ENCODE assay signal across 1 cellular context in the genomic region with DNA sequence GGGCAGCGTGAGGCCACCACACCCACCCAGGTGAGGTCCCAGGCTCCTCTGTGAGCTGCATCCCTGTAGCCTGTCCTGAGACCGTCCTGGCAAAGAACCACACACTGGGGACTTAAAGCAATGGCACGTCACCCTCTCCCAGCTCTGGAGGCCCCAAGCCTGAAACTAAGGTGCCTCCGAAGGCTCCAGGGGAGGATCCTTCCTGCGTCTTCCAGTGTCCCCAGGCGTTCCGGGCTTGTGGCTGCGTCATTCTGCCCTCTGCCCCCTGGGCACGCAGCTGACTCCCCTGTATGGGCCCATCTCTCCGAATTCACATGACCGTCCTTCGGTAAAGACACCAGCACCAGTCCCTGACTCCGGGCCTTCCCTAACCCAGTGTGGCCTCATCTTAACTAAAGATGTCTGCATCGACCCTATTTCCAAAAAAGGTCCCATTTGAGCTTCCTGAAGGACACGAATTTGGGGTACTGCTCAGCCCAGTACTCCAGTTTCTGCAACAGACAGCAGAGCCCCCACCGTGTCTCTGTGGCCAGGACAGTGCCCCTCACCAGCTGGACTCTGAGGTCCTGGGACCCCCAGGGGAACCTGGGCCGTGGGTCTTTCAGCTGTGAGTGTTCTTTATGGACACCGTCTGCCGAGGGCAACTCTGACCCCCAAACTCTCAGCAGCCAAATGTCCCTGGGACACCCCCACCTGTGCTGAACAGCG.
TF ChIP-seq lines count a peak whose summit lies in the region.

No MANE protein-coding gene starts in this region.

TF ChIP-seq in IMR-90, 13 proteins besides CTCF, POLR2A, EP300 and RAD21:
- TF ChIP-seq MXI1 (IDR thresholded peaks at IDR 0.05; ENCODE audit: borderline replicate concordance, low read depth, low read length) (no peak), NFE2L2 (IDR thresholded peaks at IDR 0.05; ENCODE audit: low read depth, low read length) (no peak), RFX5 (IDR thresholded peaks at IDR 0.05; ENCODE audit: low read depth, low read length) (no peak), MAFK (IDR thresholded peaks at IDR 0.05; ENCODE audit: low read depth, low read length) (no peak), SMC3 (IDR thresholded peaks at IDR 0.05; ENCODE audit: low read depth, low read length) (no peak), RCOR1 (IDR thresholded peaks at IDR 0.05; ENCODE audit: insufficient replicate concordance, low read length) (no peak), CHD1 (IDR thresholded peaks at IDR 0.05; ENCODE audit: low read depth, low read length) (no peak)
- TF ChIP-seq, protein P1, sequence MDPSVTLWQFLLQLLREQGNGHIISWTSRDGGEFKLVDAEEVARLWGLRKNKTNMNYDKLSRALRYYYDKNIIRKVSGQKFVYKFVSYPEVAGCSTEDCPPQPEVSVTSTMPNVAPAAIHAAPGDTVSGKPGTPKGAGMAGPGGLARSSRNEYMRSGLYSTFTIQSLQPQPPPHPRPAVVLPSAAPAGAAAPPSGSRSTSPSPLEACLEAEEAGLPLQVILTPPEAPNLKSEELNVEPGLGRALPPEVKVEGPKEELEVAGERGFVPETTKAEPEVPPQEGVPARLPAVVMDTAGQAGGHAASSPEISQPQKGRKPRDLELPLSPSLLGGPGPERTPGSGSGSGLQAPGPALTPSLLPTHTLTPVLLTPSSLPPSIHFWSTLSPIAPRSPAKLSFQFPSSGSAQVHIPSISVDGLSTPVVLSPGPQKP (IDR thresholded peaks at IDR 0.05; ENCODE audit: borderline replicate concordance, low read depth, low read length), result no peak
